ENCODE assay signal across 29 cellular contexts in genomic region chr3:46202476-46202875, GRCh38. TPM values are rescaled to one million over a fixed set of nuclear protein-coding genes. Genes with fewer than 3 reads are reported as not detected.
"Had no signal": no experiment of that assay in that cellular context is flagged by ENCODE, and none has a peak within 500 bp of the region (broad histone marks: within the 10 kb centered on the region; RNA-seq: fewer than 3 reads in every experiment).

No MANE protein-coding gene starts in this region.

- FAIRE-seq: pancreas, urothelium cell line had no signal

- H3K27ac ChIP-seq: left ventricle myocardium inferior, pancreas, prostate gland, skin epidermis, suprapubic skin, thoracic aorta, tibial artery, upper lobe of right lung had no signal

- H3K27me3 Mint-ChIP-seq: natural killer cell treated with Interleukin-12 subunit alpha and Interleukin-12 subunit beta and Interleukin-15 and Interleukin-18, amount 100 ng/mL, for 72 hours; stimulated activated naive CD8-positive, alpha-beta T cell treated with anti-CD3 and anti-CD28 coated beads, Interleukin-15, Interleukin-2, amounts not matched to agents 100 ng/mL and 50 ng/mL, for 24 hours had no signal

- H3K4me3 Mint-ChIP-seq: naive thymus-derived CD4-positive, alpha-beta T cell; stimulated activated effector memory CD8-positive, alpha-beta T cell treated with anti-CD3 and anti-CD28 coated beads, Interleukin-12 subunit alpha, Interleukin-12 subunit beta, amount 100 ng/mL, for 72 hours; stimulated activated naive CD8-positive, alpha-beta T cell treated with anti-CD3 and anti-CD28 coated beads, Interleukin-15, Interleukin-2, amounts not matched to agents 100 ng/mL and 50 ng/mL, for 24 hours had no signal

- H3K27me3 ChIP-seq: pancreas, suprapubic skin, tibial artery, upper lobe of right lung had no signal

- H3K9me3 Mint-ChIP-seq: natural killer cell treated with Interleukin-12 subunit alpha and Interleukin-12 subunit beta and Interleukin-15 and Interleukin-18, amount 100 ng/mL, for 72 hours; stimulated activated naive CD8-positive, alpha-beta T cell treated with anti-CD3 and anti-CD28 coated beads, Interleukin-15, Interleukin-2, amounts not matched to agents 100 ng/mL and 50 ng/mL, for 24 hours had no signal

- H3K4me3 ChIP-seq: left ventricle myocardium inferior, lung, mucosa of descending colon, pancreas, prostate gland, skin epidermis, suprapubic skin, thoracic aorta, tibial artery, upper lobe of right lung had no signal

- H3K27ac Mint-ChIP-seq: naive thymus-derived CD4-positive, alpha-beta T cell; stimulated activated effector memory CD8-positive, alpha-beta T cell treated with anti-CD3 and anti-CD28 coated beads, Interleukin-12 subunit alpha, Interleukin-12 subunit beta, amount 100 ng/mL, for 72 hours; stimulated activated naive CD8-positive, alpha-beta T cell treated with anti-CD3 and anti-CD28 coated beads, Interleukin-15, Interleukin-2, amounts not matched to agents 100 ng/mL and 50 ng/mL, for 24 hours had no signal

- H3K4me1 ChIP-seq: left ventricle myocardium inferior, pancreas, prostate gland, suprapubic skin, tibial artery had no signal

- H3K36me3 ChIP-seq: left ventricle myocardium inferior, pancreas, prostate gland, suprapubic skin, thoracic aorta, tibial artery, upper lobe of right lung had no signal

- H3K9me3 ChIP-seq: mucosa of descending colon, pancreas, prostate gland, suprapubic skin, thoracic aorta, upper lobe of right lung had no signal

- DNase-seq: islet precursor cell; left ventricle myocardium inferior; mesendoderm; midbrain; mucosa of descending colon; naive thymus-derived CD4-positive, alpha-beta T cell; nucleus accumbens; pancreas; posterior cingulate gyrus; retina; right cardiac atrium; stimulated activated CD4-positive, alpha-beta T cell treated with anti-CD3 and anti-CD28 coated beads, Interleukin-12 subunit alpha, Interleukin-12 subunit beta, amount 100 ng/mL, for 4 hours; stimulated activated CD4-positive, alpha-beta T cell treated with anti-CD3 and anti-CD28 coated beads, Interleukin-15, amount 100 ng/mL, for 24 hours; stimulated activated CD4-positive, alpha-beta T cell treated with anti-CD3 and anti-CD28 coated beads, Interleukin-4, amount 100 ng/mL, for 24 hours; stimulated activated naive CD4-positive, alpha-beta T cell; tibial artery; trophoblast cell; upper lobe of right lung had no signal

- ATAC-seq: mucosa of descending colon; naive thymus-derived CD4-positive, alpha-beta T cell; natural killer cell treated with Interleukin-12 subunit alpha and Interleukin-12 subunit beta and Interleukin-15 and Interleukin-18, amount 100 ng/mL, for 72 hours; pancreas; right cardiac atrium; sciatic nerve; stimulated activated effector memory CD8-positive, alpha-beta T cell treated with anti-CD3 and anti-CD28 coated beads, Interleukin-12 subunit alpha, Interleukin-12 subunit beta, amount 100 ng/mL, for 72 hours; upper lobe of right lung had no signal

RNA-seq across cellular contexts. Expression of gene CCR1, which starts 5.6 kb away (rescaled TPM):
- polyA plus RNA-seq: neural cell had no signal

RNA-seq across cellular contexts. Expression of gene CCR3, which starts 39.8 kb away (rescaled TPM):
- polyA plus RNA-seq: naive thymus-derived CD4-positive, alpha-beta T cell; neural cell; pancreas; right cardiac atrium had no signal
